In the genomic region with DNA sequence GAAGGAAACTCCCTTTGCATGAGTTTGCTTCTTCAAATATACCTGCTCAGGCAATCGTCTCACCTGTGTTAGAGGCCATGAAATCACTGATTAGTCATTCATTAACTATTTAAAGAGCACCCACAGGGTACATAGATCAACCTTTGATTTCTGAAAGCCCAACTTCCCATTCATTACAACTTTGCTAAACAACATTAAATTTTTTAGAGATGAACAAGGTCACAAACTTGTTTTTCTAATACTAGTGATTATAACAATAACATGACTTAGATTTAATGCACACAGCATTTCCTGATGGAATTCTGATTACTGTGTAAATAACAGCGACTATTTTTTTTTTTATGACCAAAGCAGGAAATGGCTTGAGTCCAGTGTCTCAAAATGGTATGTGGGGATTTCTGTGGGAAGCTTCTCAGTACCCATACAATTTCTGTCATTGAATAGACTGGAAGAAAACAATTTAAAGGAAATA, we compare ENCODE assay signal across 14 cellular contexts. TPM values are rescaled to one million over a fixed set of nuclear protein-coding genes. Genes with fewer than 3 reads are reported as not detected.
DNase-seq lines count a peak whose midpoint lies in the region; TF ChIP-seq lines count a peak whose summit lies in the region.
"Had no signal": no experiment of that assay in that cellular context is flagged by ENCODE, and none has a peak within 500 bp of the region (broad histone marks: within the 10 kb centered on the region; RNA-seq: fewer than 3 reads in every experiment).

No MANE protein-coding gene starts in this region.

- DNase-seq in DMS53 (lab: John Stamatoyannopoulos, UW): peak; percentile 85
- DNase-seq in NCI-H69 (lab: John Stamatoyannopoulos, UW): peak; percentile 68
- no peak for DNase-seq in NCI-H2196 (lab: John Stamatoyannopoulos, UW; ENCODE audit: unreplicated experiment)
- DNase-seq in activated CD4-positive, alpha-beta T cell treated with anti-CD3 and anti-CD28 coated beads for 48 hours: no peak
- no peak for DNase-seq in NCI-H774 (lab: John Stamatoyannopoulos, UW)
- no peak for DNase-seq in HFFc6
- DNase-seq: H7, Kasumi-1, natural killer cell had no signal

- H3K27me3 ChIP-seq in esophagus (ENCODE audit: control insufficient read depth in 1 of 2, insufficient read depth in 2 of 2, low read length in 2 of 2): no peaks in the 10 kb centered on the region
- H3K27me3 ChIP-seq in parathyroid adenoma (ENCODE audit: control insufficient read depth, insufficient read depth, low read length): no peaks in the 10 kb centered on the region

- H3K27ac Mint-ChIP-seq in HFFc6: no peak overlapping the region
- H3K27ac Mint-ChIP-seq: activated CD4-positive, alpha-beta T cell treated with anti-CD3 and anti-CD28 coated beads, Interleukin-2, amount 10 ng/mL, durations not matched to agents 24 days and 14 days; activated naive CD4-positive, alpha-beta T cell treated with anti-CD3 and anti-CD28 coated beads, Interleukin-2, amount 50 U/mL, for 24 hours; dendritic cell treated with granulocyte-macrophage colony-stimulating factor and Interleukin-4, amounts not matched to agents 40 ng/mL and 50 ng/mL, for 4 days; natural killer cell had no signal

- no peaks in the 10 kb centered on the region for H3K36me3 Mint-ChIP-seq in HFFc6 (ENCODE audit: low read depth)
- H3K36me3 Mint-ChIP-seq: activated naive CD4-positive, alpha-beta T cell treated with anti-CD3 and anti-CD28 coated beads, Interleukin-2, amount 50 U/mL, for 24 hours; natural killer cell had no signal

- H3K4me2 ChIP-seq in parathyroid adenoma (ENCODE audit: low read length): no peak overlapping the region

- H3K4me1 ChIP-seq in esophagus (ENCODE audit: control insufficient read depth in 2 of 2, insufficient read depth in 2 of 2, low read length in 1 of 2): no peaks in the 10 kb centered on the region
- no peaks in the 10 kb centered on the region for H3K4me1 ChIP-seq in parathyroid adenoma

- H3K9me3 ChIP-seq in esophagus (ENCODE audit: control insufficient read depth in 2 of 2, insufficient read depth in 1 of 2, low read depth in 1 of 2, low read length in 1 of 2) (no peaks in the 10 kb centered on the region), parathyroid adenoma (ENCODE audit: control insufficient read depth, low read length) (no peaks in the 10 kb centered on the region)

- peaks cover 29% of the 10 kb centered on the region for H3K4me1 Mint-ChIP-seq in HFFc6 (ENCODE audit: low read depth)
- H3K4me1 Mint-ChIP-seq: activated naive CD4-positive, alpha-beta T cell treated with anti-CD3 and anti-CD28 coated beads, Interleukin-2, amount 50 U/mL, for 24 hours; natural killer cell had no signal

- H3K36me3 ChIP-seq in esophagus (ENCODE audit: control insufficient read depth in 2 of 2, insufficient read depth in 2 of 2, low read length in 1 of 2): no peaks in the 10 kb centered on the region
- no peaks in the 10 kb centered on the region for H3K36me3 ChIP-seq in parathyroid adenoma (ENCODE audit: control insufficient read depth, insufficient read depth, low read length)

- H3K27me3 Mint-ChIP-seq in HFFc6 (ENCODE audit: insufficient read depth): no peaks in the 10 kb centered on the region; the same call in 1 of the 2 replicates
- H3K27me3 Mint-ChIP-seq: activated CD4-positive, alpha-beta T cell treated with anti-CD3 and anti-CD28 coated beads, Interleukin-2, amount 10 ng/mL, durations not matched to agents 24 days and 14 days; activated naive CD4-positive, alpha-beta T cell treated with anti-CD3 and anti-CD28 coated beads, Interleukin-2, amount 50 U/mL, for 24 hours; dendritic cell treated with granulocyte-macrophage colony-stimulating factor and Interleukin-4, amounts not matched to agents 40 ng/mL and 50 ng/mL, for 4 days had no signal

- peak overlapping the region; percentile 54 for H2AFZ ChIP-seq in parathyroid adenoma

- H3K4me3 Mint-ChIP-seq in HFFc6: no peak overlapping the region
- H3K4me3 Mint-ChIP-seq: activated CD4-positive, alpha-beta T cell treated with anti-CD3 and anti-CD28 coated beads, Interleukin-2, amount 10 ng/mL, durations not matched to agents 24 days and 14 days; activated naive CD4-positive, alpha-beta T cell treated with anti-CD3 and anti-CD28 coated beads, Interleukin-2, amount 50 U/mL, for 24 hours; dendritic cell treated with granulocyte-macrophage colony-stimulating factor and Interleukin-4, amounts not matched to agents 40 ng/mL and 50 ng/mL, for 4 days; natural killer cell had no signal

- H3K9ac ChIP-seq in parathyroid adenoma: no peak overlapping the region

- H3K9me3 Mint-ChIP-seq in HFFc6: no peaks in the 10 kb centered on the region
- H3K9me3 Mint-ChIP-seq: activated CD4-positive, alpha-beta T cell treated with anti-CD3 and anti-CD28 coated beads, Interleukin-2, amount 10 ng/mL, durations not matched to agents 24 days and 14 days; activated naive CD4-positive, alpha-beta T cell treated with anti-CD3 and anti-CD28 coated beads, Interleukin-2, amount 50 U/mL, for 24 hours; dendritic cell treated with granulocyte-macrophage colony-stimulating factor and Interleukin-4, amounts not matched to agents 40 ng/mL and 50 ng/mL, for 4 days; natural killer cell had no signal

- 23 to 27% methylated on average over 2 of the region's 2 CpGs for WGBS in esophagus, 2 donors

- H3K27ac ChIP-seq in esophagus (ENCODE audit: low read depth in 2 of 2, low read length in 1 of 2) (peak overlapping the region; percentile 21 to 42), parathyroid adenoma (no peak overlapping the region)

- TF ChIP-seq CTCF in parathyroid adenoma (IDR thresholded peaks at IDR 0.05) (no peak), HFFc6 (IDR thresholded peaks at IDR 0.05) (no peak)

- no peak overlapping the region for H3K4me3 ChIP-seq in esophagus (ENCODE audit: low read depth in 1 of 2, low read length in 2 of 2)
- H3K4me3 ChIP-seq in parathyroid adenoma (ENCODE audit: low read depth, low read length): no peak overlapping the region

- H3K79me2 ChIP-seq in parathyroid adenoma: no peaks in the 10 kb centered on the region

RNA-seq across cellular contexts. Expression of gene ERO1A, which starts 5.4 kb away (rescaled TPM):
- 100 to 1,000 TPM; 157 to 592 TPM for polyA plus RNA-seq in esophagus
- total RNA-seq in HFFc6 (2021; fragmentation: NEBNext Ultra II Directional; extraction: Animal tissue kit (Norgen Biotek cat#: 25700)): 10 to 100 TPM; 55.6 to 64.8 (median 59.6) TPM

RNA-seq across cellular contexts. Expression of gene PSMC6, which starts 6.3 kb away (rescaled TPM):
- 100 to 1,000 TPM in 1 of 2 donors, 10 to 100 TPM in 1; 77.5 to 110 TPM for polyA plus RNA-seq in esophagus
- total RNA-seq in HFFc6 (2021; fragmentation: NEBNext Ultra II Directional; extraction: Animal tissue kit (Norgen Biotek cat#: 25700)): 100 to 1,000 TPM in 3 of 6 experiments, 10 to 100 TPM in 3; 78.9 to 110 (median 95.3) TPM

RNA-seq across cellular contexts. Expression of gene STYX, which starts 29.2 kb away (rescaled TPM):
- 1 to 10 TPM; 3.2 to 6.0 TPM for polyA plus RNA-seq in esophagus
- total RNA-seq in HFFc6 (2021; fragmentation: NEBNext Ultra II Directional; extraction: Animal tissue kit (Norgen Biotek cat#: 25700)): 10 to 100 TPM; 19.3 to 24.7 (median 22.8) TPM

Comparison
In these comparisons a context has a peak if more than half of its experiments do, and no peak if none do; other contexts are left out.
1. DNase-seq: peak in DMS53 (single experiment) and NCI-H69 (single experiment); none in NCI-H2196 (single experiment), activated CD4-positive, alpha-beta T cell treated with anti-CD3 and anti-CD28 coated beads for 48 hours (single experiment), NCI-H774 (single experiment) and HFFc6 (single experiment).